Comparison of ENCODE assay signal across 8 cellular contexts in the genomic region with DNA sequence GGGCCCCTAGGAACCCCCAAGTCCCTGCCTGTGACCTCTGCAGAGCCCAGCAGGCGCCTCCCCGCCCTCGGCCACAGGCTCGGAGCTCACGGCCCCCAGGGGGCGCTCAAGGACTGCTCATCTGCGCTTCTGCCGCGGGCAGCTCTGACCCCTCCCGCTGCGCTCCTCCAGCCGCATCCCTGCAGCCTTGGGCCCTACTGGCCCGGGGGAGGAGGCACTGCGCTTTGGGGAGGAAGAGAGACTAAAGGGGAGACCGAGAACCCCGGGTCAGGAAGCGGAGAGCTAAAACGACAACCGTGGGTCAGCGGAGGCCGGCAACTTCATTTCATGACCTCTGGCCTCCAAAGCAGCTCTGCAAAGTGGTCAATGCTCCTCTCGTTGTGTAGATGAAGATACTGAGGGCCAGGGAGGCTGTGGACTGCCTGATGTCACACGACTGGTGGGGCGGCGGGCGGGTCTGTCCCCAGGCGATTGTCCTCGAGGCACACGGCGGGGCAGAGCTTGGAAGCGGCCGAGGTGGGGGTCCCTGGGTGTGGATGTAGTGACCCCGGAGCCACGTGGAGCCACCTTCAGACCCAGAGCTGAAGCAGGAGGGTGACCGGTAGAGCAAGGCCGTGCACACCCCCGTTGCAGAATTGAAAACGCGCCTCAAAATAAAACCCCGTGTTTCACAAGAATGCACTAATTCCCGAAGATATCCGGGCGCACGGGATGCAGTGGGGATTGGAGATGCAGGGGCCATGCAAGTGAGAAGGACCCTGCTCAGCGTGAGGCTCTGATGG. TPM values are rescaled to one million over a fixed set of nuclear protein-coding genes. Genes with fewer than 3 reads are reported as not detected.
A peak's percentile ranks its signal among the peaks of the same experiment; 100 is the strongest.
DNase-seq lines count a peak whose midpoint lies in the region; ATAC-seq, FAIRE-seq and TF ChIP-seq lines count a peak whose summit lies in the region.

No MANE protein-coding gene starts in this region.

- intact Hi-C loops in kidney (cut with DNase I), result loop anchor here (5.0 kb wide), 1 partner anchor 138 kb away; a partner anchor contains a TSS
- intact Hi-C loops in spleen (cut with DNase I; ENCODE audit: low total_unique reads), result loop anchor here (2.0 to 10.0 kb wide), 3 partner anchors 42 to 461 kb away; no protein-coding TSS in a partner anchor

- H3K9ac ChIP-seq in kidney (ENCODE audit: low read length in 2 of 2), result peak overlapping the region in 1 of 2 donors; percentile 59

- H3K27ac ChIP-seq in HEK293 (ENCODE audit: extremely low read depth, low read depth, low read length), result no peak overlapping the region
- H3K27ac ChIP-seq in kidney (ENCODE audit: low read depth in 2 of 2, low read length in 2 of 2), result no peak overlapping the region
- H3K27ac ChIP-seq in spleen, result peak overlapping the region in 5 of 8 donors; percentile 17 to 66 (median 48)

- H3K4me3 ChIP-seq in HEK293 (ENCODE audit: low read depth, low read length), result no peak overlapping the region
- H3K4me3 ChIP-seq in kidney (ENCODE audit: low read length in 2 of 2), result peak overlapping the region in 1 of 2 donors; percentile 52
- H3K4me3 ChIP-seq in spleen, result peak overlapping the region in 4 of 8 donors; percentile 7 to 58 (median 19)

- H3K36me3 ChIP-seq in HEK293 (ENCODE audit: control insufficient read depth in 2 of 2, insufficient read depth in 1 of 2, low read length in 2 of 2) (no peaks in the 10 kb centered on the region), kidney (ENCODE audit: control insufficient read depth in 1 of 2, insufficient read depth in 2 of 2, low read length in 2 of 2) (no peaks in the 10 kb centered on the region), spleen (no peaks in the 10 kb centered on the region)

- H3K27me3 ChIP-seq in spleen (replicated peaks in 1 of 7), result peaks cover 0 to 30% (median 4%) of the 10 kb centered on the region in 7 donors

- TF ChIP-seq CTCF in HEK293 (tag by site-specific recombination; IDR thresholded peaks at IDR 0.05) (peak; percentile 91), kidney (IDR thresholded peaks at IDR 0.05; ENCODE audit: borderline replicate concordance, extremely low read depth, insufficient read depth) (peak; percentile 90), spleen (IDR thresholded peaks at IDR 0.05 in 8 of 11, conservative IDR thresholded peaks at IDR 0.05 in 3 of 11) (peak; percentile 89 to 99 (median 95))

- CTCF ChIA-PET in HEK293 (lab: Yijun Ruan, JAX), result interaction anchor here (0.5 to 5.8 kb wide), 69 partner anchors 7 to 1894 kb away, joined by 3 to 261 read pairs (median 5); a partner anchor contains a TSS

- H3K4me1 ChIP-seq in HEK293 (ENCODE audit: control insufficient read depth, insufficient read depth, low read length) (no peaks in the 10 kb centered on the region), kidney (ENCODE audit: control insufficient read depth in 1 of 2, insufficient read depth in 1 of 2, low read depth in 1 of 2, low read length in 2 of 2) (peaks cover 4 to 7% of the 10 kb centered on the region in 2 donors), spleen (peaks cover 10 to 27% (median 19%) of the 10 kb centered on the region in 6 donors)

- H3K9me3 ChIP-seq in HEK293 (ENCODE audit: control insufficient read depth, insufficient read depth, low read depth, low read length) (no peaks in the 10 kb centered on the region), kidney (ENCODE audit: control insufficient read depth in 1 of 2, low read length in 2 of 2) (no peaks in the 10 kb centered on the region), spleen (no peaks in the 10 kb centered on the region)

- peak; percentile 78 to 86 for ATAC-seq in activated CD4-positive, CD25-positive, alpha-beta regulatory T cell treated with anti-CD3 and anti-CD28 coated beads, Interleukin-2, amount 50 U/mL, for 24 hours
- ATAC-seq in HG02938 (IDR thresholded peaks at IDR 0.05; ENCODE audit: unreplicated experiment), result no peak

- no peak for FAIRE-seq in kidney (lab: Jason Lieb, UNC)

- TF ChIP-seq POLR2A in spleen (IDR thresholded peaks at IDR 0.05), result no peak

- peak; percentile 79 for DNase-seq in COR-L47 (lab: John Stamatoyannopoulos, UW)
- peak; percentile 19 for DNase-seq in NCI-H2171 (lab: John Stamatoyannopoulos, UW)
- peak; percentile 61 for DNase-seq in central memory CD4-positive, alpha-beta T cell
- DNase-seq in kidney, result peak; percentile 95
- peak; percentile 98 for DNase-seq in spleen

- WGBS in spleen, 5 donors, result 45 to 54% (median 47%) methylated on average over 39 to 45 of the region's 45 CpGs

- POLR2A ChIA-PET in HEK293 (lab: Yijun Ruan, JAX), result interaction anchor here (0.9 to 2.6 kb wide), 6 partner anchors 18 to 457 kb away, joined by 3 to 16 read pairs (median 3); no protein-coding TSS in a partner anchor

TF ChIP-seq in HEK293, 187 proteins besides CTCF, POLR2A, EP300 and RAD21 (continues in another document):
- TF ChIP-seq ZNF112 (tag by site-specific recombination; IDR thresholded peaks at IDR 0.05) (no peak), ZBTB8A (tag by site-specific recombination; IDR thresholded peaks at IDR 0.05) (0 out of 2 replicates have a peak, but pooled peaks have one; percentile 14), ZNF514 (tag by site-specific recombination; IDR thresholded peaks at IDR 0.05) (no peak), ZNF174 (tag by site-specific recombination; IDR thresholded peaks at IDR 0.05) (no peak), ZNF324 (tag by site-specific recombination; IDR thresholded peaks at IDR 0.05) (no peak), ZNF521 (tag by site-specific recombination; IDR thresholded peaks at IDR 0.05) (no peak), GLIS1 (tag by site-specific recombination; IDR thresholded peaks at IDR 0.05) (peak; percentile 37; the same call in 1 of the 2 replicates), ZNF394 (tag by site-specific recombination; IDR thresholded peaks at IDR 0.05; ENCODE audit: borderline replicate concordance) (peak; percentile 28; the same call in 1 of the 2 replicates), WT1 (tag by site-specific recombination; IDR thresholded peaks at IDR 0.05) (no peak), ZNF654 (tag by site-specific recombination; IDR thresholded peaks at IDR 0.05; ENCODE audit: low read depth) (peak; percentile 54), ZNF341 (tag by site-specific recombination; IDR thresholded peaks at IDR 0.05; ENCODE audit: low read depth) (peak; percentile 38; the same call in 1 of the 2 replicates), EGR2 (tag by site-specific recombination; IDR thresholded peaks at IDR 0.05; ENCODE audit: low read depth) (no peak)
- TF ChIP-seq, protein P1, sequence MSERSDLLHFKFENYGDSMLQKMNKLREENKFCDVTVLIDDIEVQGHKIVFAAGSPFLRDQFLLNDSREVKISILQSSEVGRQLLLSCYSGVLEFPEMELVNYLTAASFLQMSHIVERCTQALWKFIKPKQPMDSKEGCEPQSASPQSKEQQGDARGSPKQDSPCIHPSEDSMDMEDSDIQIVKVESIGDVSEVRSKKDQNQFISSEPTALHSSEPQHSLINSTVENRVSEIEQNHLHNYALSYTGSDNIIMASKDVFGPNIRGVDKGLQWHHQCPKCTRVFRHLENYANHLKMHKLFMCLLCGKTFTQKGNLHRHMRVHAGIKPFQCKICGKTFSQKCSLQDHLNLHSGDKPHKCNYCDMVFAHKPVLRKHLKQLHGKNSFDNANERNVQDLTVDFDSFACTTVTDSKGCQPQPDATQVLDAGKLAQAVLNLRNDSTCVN (tag by site-specific recombination; optimal IDR thresholded peaks at IDR 0.05), result peak; percentile 18
- TF ChIP-seq, protein P2, sequence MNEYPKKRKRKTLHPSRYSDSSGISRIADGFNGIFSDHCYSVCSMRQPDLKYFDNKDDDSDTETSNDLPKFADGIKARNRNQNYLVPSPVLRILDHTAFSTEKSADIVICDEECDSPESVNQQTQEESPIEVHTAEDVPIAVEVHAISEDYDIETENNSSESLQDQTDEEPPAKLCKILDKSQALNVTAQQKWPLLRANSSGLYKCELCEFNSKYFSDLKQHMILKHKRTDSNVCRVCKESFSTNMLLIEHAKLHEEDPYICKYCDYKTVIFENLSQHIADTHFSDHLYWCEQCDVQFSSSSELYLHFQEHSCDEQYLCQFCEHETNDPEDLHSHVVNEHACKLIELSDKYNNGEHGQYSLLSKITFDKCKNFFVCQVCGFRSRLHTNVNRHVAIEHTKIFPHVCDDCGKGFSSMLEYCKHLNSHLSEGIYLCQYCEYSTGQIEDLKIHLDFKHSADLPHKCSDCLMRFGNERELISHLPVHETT (tag by site-specific recombination; IDR thresholded peaks at IDR 0.05), result no peak
- TF ChIP-seq, protein P3, sequence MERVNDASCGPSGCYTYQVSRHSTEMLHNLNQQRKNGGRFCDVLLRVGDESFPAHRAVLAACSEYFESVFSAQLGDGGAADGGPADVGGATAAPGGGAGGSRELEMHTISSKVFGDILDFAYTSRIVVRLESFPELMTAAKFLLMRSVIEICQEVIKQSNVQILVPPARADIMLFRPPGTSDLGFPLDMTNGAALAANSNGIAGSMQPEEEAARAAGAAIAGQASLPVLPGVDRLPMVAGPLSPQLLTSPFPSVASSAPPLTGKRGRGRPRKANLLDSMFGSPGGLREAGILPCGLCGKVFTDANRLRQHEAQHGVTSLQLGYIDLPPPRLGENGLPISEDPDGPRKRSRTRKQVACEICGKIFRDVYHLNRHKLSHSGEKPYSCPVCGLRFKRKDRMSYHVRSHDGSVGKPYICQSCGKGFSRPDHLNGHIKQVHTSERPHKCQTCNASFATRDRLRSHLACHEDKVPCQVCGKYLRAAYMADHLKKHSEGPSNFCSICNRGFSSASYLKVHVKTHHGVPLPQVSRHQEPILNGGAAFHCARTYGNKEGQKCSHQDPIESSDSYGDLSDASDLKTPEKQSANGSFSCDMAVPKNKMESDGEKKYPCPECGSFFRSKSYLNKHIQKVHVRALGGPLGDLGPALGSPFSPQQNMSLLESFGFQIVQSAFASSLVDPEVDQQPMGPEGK (tag by site-specific recombination; IDR thresholded peaks at IDR 0.05), result peak; percentile 49; the same call in 1 of the 2 replicates

RNA-seq across cellular contexts. Expression of a gene that starts 2.7 kb away (rescaled TPM):
- total RNA-seq in kidney (not detected), spleen (not detected)
- polyA plus RNA-seq in kidney (ENCODE audit: insufficient read depth, low read depth, low replicate concordance) (not detected), spleen (not detected)

RNA-seq across cellular contexts. Expression of a gene that starts 56.1 kb away (rescaled TPM):
- 6.4 TPM for total RNA-seq in kidney
- polyA plus RNA-seq in kidney (ENCODE audit: insufficient read depth, low read depth, low replicate concordance), result 2.3 TPM
- 10 to 100 TPM in 2 of 7 donors, 1 to 10 TPM in 5; 6.7 to 41.6 (median 8.2) TPM for total RNA-seq in spleen
- 1 to 10 TPM in 2 of 3 donors, under 1 TPM in 1; 0.80 to 6.9 (median 2.4) TPM for polyA plus RNA-seq in spleen

Comparison
In these comparisons a context has a peak if more than half of its experiments do, and no peak if none do; other contexts are left out.
1. DNase-seq: peak in every context shown above with its lines; median percentile 98 in spleen; 95 in kidney; 79 in COR-L47; 61 in central memory CD4-positive, alpha-beta T cell; 19 in NCI-H2171.
2. H3K27ac ChIP-seq: peak in spleen (5 of 8); none in HEK293 (single experiment) and kidney (0 of 2).
3. Peak in every context shown above with its lines, with median percentiles within 50 percentile points of each other: CTCF ChIP-seq.